In the genomic region with DNA sequence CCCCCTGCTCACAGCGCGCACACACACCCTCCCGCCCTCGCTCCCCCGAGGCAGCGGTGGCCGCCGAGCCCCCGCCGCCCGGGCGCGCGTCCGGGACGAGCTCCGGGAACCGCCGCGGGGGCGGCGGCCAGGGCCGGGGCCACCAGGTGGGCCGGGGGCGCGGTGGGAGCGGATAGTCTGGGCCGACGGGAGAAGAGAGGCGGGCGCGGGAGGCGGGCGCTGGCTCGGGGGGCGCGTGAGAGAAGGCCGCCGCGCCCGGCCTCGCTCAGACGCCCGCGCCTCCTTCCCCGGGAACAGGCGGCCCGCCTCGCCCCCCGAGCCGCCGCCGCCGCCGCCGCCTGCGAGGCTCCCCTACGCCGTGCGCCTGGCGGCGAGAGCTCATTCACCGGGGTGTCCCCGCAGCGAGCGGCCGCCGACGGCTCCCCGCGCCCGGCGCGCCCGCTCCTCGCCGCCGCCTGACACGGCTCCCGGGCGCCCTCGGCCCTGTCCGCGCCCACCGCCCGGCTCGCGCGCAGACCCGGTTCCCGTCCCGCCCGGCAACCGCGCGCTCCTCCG, we compare ENCODE assay signal across 8 cellular contexts. TPM values are rescaled to one million over a fixed set of nuclear protein-coding genes. Genes with fewer than 3 reads are reported as not detected.
DNase-seq lines count a peak whose midpoint lies in the region; ATAC-seq and TF ChIP-seq lines count a peak whose summit lies in the region.

A gene (minus strand): TSS at position 541 of the 555 bp plus-strand sequence. CDS start 576 bp downstream, outside the sequence.

- TF ChIP-seq CTCF in Caco-2 (IDR thresholded peaks at IDR 0.05; ENCODE audit: insufficient read depth in 1 of 2, low read depth in 1 of 2, low read length in 1 of 2, severe bottlenecking in 1 of 2, unreplicated experiment in 1 of 2) (no peak), LNCaP clone FGC (IDR thresholded peaks at IDR 0.05; ENCODE audit: control insufficient read depth, extremely low read depth, insufficient read depth) (no peak), left ventricle myocardium inferior (IDR thresholded peaks at IDR 0.05; ENCODE audit: borderline replicate concordance) (no peak)

- peak within 1 kb of the TSS; percentile 96 for H3K27ac ChIP-seq in left ventricle myocardium inferior (replicated peaks)

- H3K27me3 ChIP-seq in Caco-2 (replicated peaks; ENCODE audit: control insufficient read depth, insufficient read depth, low read length) (no peaks in the 10 kb centered on the region), adipocyte (replicated peaks; ENCODE audit: control insufficient read depth, insufficient read depth, low read length) (no peaks in the 10 kb centered on the region), left ventricle myocardium inferior (ENCODE audit: low read depth) (peaks cover 13% of the 10 kb centered on the region)

- POLR2A ChIA-PET in Caco-2 (lab: Charles Lee) = no interaction called here

- H3K4me3 ChIP-seq in Caco-2 (ENCODE audit: low read depth, low read length) (peak within 1 kb of the TSS; percentile 60), LNCaP clone FGC (ENCODE audit: low read depth, low read length) (peak within 1 kb of the TSS; percentile 63), adipocyte (ENCODE audit: low read length) (peak within 1 kb of the TSS; percentile 92), left ventricle myocardium inferior (peak within 1 kb of the TSS; percentile 74)

- H3K4me1 ChIP-seq in Caco-2 (no peaks in the 10 kb centered on the region), adipocyte (ENCODE audit: control insufficient read depth, insufficient read depth, low read length) (peaks cover 40% of the 10 kb centered on the region), left ventricle myocardium inferior (peaks cover 67% of the 10 kb centered on the region)

- H3K36me3 ChIP-seq in Caco-2 (ENCODE audit: control insufficient read depth, insufficient read depth, low read length) = no peaks in the 10 kb centered on the region
- H3K36me3 ChIP-seq in adipocyte (ENCODE audit: control insufficient read depth, insufficient read depth, low read length, severe bottlenecking) = no peaks in the 10 kb centered on the region
- no peaks in the 10 kb centered on the region for H3K36me3 ChIP-seq in left ventricle myocardium inferior

- H3K9ac ChIP-seq in adipocyte (ENCODE audit: low read length) = peak within 1 kb of the TSS; percentile 96

- no peaks in the 10 kb centered on the region for H3K4me1 Mint-ChIP-seq in Caco-2 (ENCODE audit: low read depth, unreplicated experiment)

- H3K27ac Mint-ChIP-seq in Caco-2 (ENCODE audit: unreplicated experiment) = peak within 1 kb of the TSS; percentile 50

- H3K36me3 Mint-ChIP-seq in Caco-2 (ENCODE audit: insufficient read depth, unreplicated experiment) = no peaks in the 10 kb centered on the region

- H3K4me3 Mint-ChIP-seq in Caco-2 (ENCODE audit: unreplicated experiment) = peak within 1 kb of the TSS; percentile 87

- CTCF ChIA-PET in Caco-2 (lab: Charles Lee) = no interaction called here

- H3K9me3 Mint-ChIP-seq in Caco-2 (ENCODE audit: unreplicated experiment) = no peaks in the 10 kb centered on the region

- DNase-seq in Caco-2 (no peak), LNCaP clone FGC (ENCODE audit: low read depth) (no peak), adipocyte (ENCODE audit: low read depth) (peak; percentile 56), left ventricle myocardium inferior (peak; percentile 33), posterior vena cava (ENCODE audit: low spot score) (peak; percentile 84), NCI-H1417 treated with DMSO at 0.1 percent for 48 hours (lab: John Stamatoyannopoulos, UW) (no peak), cerebellar cortex (ENCODE audit: low spot score) (no peak)

- intact Hi-C loops in Caco-2 (cut with micrococcal nuclease; ENCODE audit: unreplicated experiment) (no loop called here), left ventricle myocardium inferior (cut with micrococcal nuclease) (loop anchor here (10.0 kb wide), 1 partner anchor 57 kb away; no protein-coding TSS in a partner anchor), posterior vena cava (cut with DNase I) (loop anchor here in 1 of 2 donors (10.0 kb wide), 2 partner anchors 277 to 577 kb away; no protein-coding TSS in a partner anchor)

- H3K9me3 ChIP-seq in Caco-2 (no peaks in the 10 kb centered on the region), adipocyte (ENCODE audit: control insufficient read depth, low read length) (no peaks in the 10 kb centered on the region), left ventricle myocardium inferior (replicated peaks) (no peaks in the 10 kb centered on the region)

- no peak for ATAC-seq in HG02571 (IDR thresholded peaks at IDR 0.05; ENCODE audit: unreplicated experiment)

- BruUV-seq in Caco-2 (replicated peaks; lab: Mats Ljungman, UMichigan) = no TSS peak

- H3K27me3 Mint-ChIP-seq in Caco-2 (ENCODE audit: insufficient read depth, unreplicated experiment) = no peaks in the 10 kb centered on the region

RNA-seq across cellular contexts. Expression of the gene that starts here (rescaled TPM):
- total RNA-seq in Caco-2 (2022) = 10.1 and 10.3 TPM in 2 replicates
- total RNA-seq in left ventricle myocardium inferior = 15.2 TPM
- 10 to 100 TPM; 69.4 to 84.0 TPM for total RNA-seq in posterior vena cava

Comparison
In these comparisons a context has a peak if more than half of its experiments do, and no peak if none do; other contexts are left out.
1. DNase-seq: peak in adipocyte (single experiment), left ventricle myocardium inferior (single experiment) and posterior vena cava (single experiment); none in Caco-2 (0 of 2), LNCaP clone FGC (single experiment), NCI-H1417 treated with DMSO at 0.1 percent for 48 hours (single experiment) and cerebellar cortex (single experiment).
2. Peak in every context shown above with its lines, with median percentiles within 50 percentile points of each other: H3K4me3 ChIP-seq.